10 cellular contexts compared by ENCODE assay signal in genomic region chr2:173048530-173048900, GRCh38. TPM values are rescaled to one million over a fixed set of nuclear protein-coding genes. Genes with fewer than 3 reads are reported as not detected.
DNase-seq lines count a peak whose midpoint lies in the region; FAIRE-seq and TF ChIP-seq lines count a peak whose summit lies in the region.
"Had no signal": no experiment of that assay in that cellular context is flagged by ENCODE, and none has a peak within 500 bp of the region (broad histone marks: within the 10 kb centered on the region; RNA-seq: fewer than 3 reads in every experiment).

No MANE protein-coding gene starts in this region.

- H3K36me3 Mint-ChIP-seq in immature natural killer cell = no peaks in the 10 kb centered on the region

- no peak overlapping the region for H3K4me3 Mint-ChIP-seq in immature natural killer cell
- H3K4me3 Mint-ChIP-seq: nephron progenitor cell had no signal

- POLR2A ChIA-PET in AG04450 (lab: Yijun Ruan, JAX) = interaction anchor here (1.3 to 2.1 kb wide), 3 partner anchors 20 to 162 kb away, joined by 4 to 9 read pairs (median 8); no protein-coding TSS in a partner anchor
- POLR2A ChIA-PET in endothelial cell of umbilical vein (lab: Charles Lee) = no interaction called here

- peak overlapping the region; percentile 71 for H3K4me2 ChIP-seq in endothelial cell of umbilical vein (ENCODE audit: insufficient read depth, low read length)

- no peaks in the 10 kb centered on the region for H4K20me1 ChIP-seq in endothelial cell of umbilical vein (replicated peaks; ENCODE audit: control insufficient read depth, extremely low read depth, insufficient read depth, low read length)

- H3K9ac ChIP-seq in endothelial cell of umbilical vein (replicated peaks; ENCODE audit: extremely low read depth, insufficient read depth, low read length) = no peak overlapping the region

- no peak overlapping the region for H3K27ac Mint-ChIP-seq in immature natural killer cell
- H3K27ac Mint-ChIP-seq: nephron progenitor cell had no signal

- H3K27me3 ChIP-seq in AG04450 (ENCODE audit: control insufficient read depth, insufficient read depth, low read length) (no peaks in the 10 kb centered on the region), endothelial cell of umbilical vein (ENCODE audit: control insufficient read depth in 2 of 2, insufficient read depth in 2 of 2, low read length in 2 of 2) (no peaks in the 10 kb centered on the region), muscle layer of duodenum (ENCODE audit: low read depth, low read length) (no peaks in the 10 kb centered on the region)
- H3K27me3 ChIP-seq: tibial nerve had no signal

- TF ChIP-seq POLR2A in endothelial cell of umbilical vein (IDR thresholded peaks at IDR 0.05; ENCODE audit: low read depth, low read length) = no peak

- no peaks in the 10 kb centered on the region for H3K4me1 Mint-ChIP-seq in immature natural killer cell

- peaks cover 0 to 3% of the 10 kb centered on the region in 2 experiments for H3K36me3 ChIP-seq in endothelial cell of umbilical vein (ENCODE audit: control insufficient read depth in 2 of 2, extremely low read depth in 1 of 2, insufficient read depth in 2 of 2, low read length in 2 of 2)
- H3K36me3 ChIP-seq in muscle layer of duodenum (ENCODE audit: control insufficient read depth in 1 of 2, insufficient read depth in 2 of 2, low read length in 2 of 2) = no peaks in the 10 kb centered on the region
- H3K36me3 ChIP-seq: tibial nerve had no signal

- peaks cover 0 to 9% (median 3%) of the 10 kb centered on the region in 3 donors for H3K27me3 Mint-ChIP-seq in immature natural killer cell (ENCODE audit: low read depth in 3 of 3)

- H3K9me1 ChIP-seq in endothelial cell of umbilical vein (replicated peaks; ENCODE audit: control insufficient read depth, extremely low read depth, insufficient read depth, low read length) = no peaks in the 10 kb centered on the region

- FAIRE-seq in endothelial cell of umbilical vein (lab: Jason Lieb, UNC) = no peak

- H3K79me2 ChIP-seq in endothelial cell of umbilical vein (ENCODE audit: control insufficient read depth, insufficient read depth, low read length) = no peaks in the 10 kb centered on the region

- no peaks in the 10 kb centered on the region for H3K9me3 ChIP-seq in AG04450 (ENCODE audit: control insufficient read depth, insufficient read depth, low read length)
- no peaks in the 10 kb centered on the region for H3K9me3 ChIP-seq in endothelial cell of umbilical vein (replicated peaks; ENCODE audit: control insufficient read depth, insufficient read depth, low read length)
- no peaks in the 10 kb centered on the region for H3K9me3 ChIP-seq in muscle layer of duodenum (ENCODE audit: control insufficient read depth in 1 of 2, low read length in 2 of 2)
- H3K9me3 ChIP-seq: tibial nerve had no signal

- DNase-seq in AG04450 (ENCODE audit: low read depth, low spot score) (no peak), NCI-H446 (lab: John Stamatoyannopoulos, UW) (peak; percentile 72 to 85), endothelial cell of umbilical vein (ENCODE audit: low read depth, low spot score) (no peak), D341Med (ENCODE audit: low spot score) (no peak), immature natural killer cell (no peak), A172 (ENCODE audit: low spot score) (no peak), NCI-H2029 treated with DMSO at 0.1 percent for 48 hours (lab: John Stamatoyannopoulos, UW) (no peak)
- DNase-seq: nephron progenitor cell had no signal

- H3K4me1 ChIP-seq in endothelial cell of umbilical vein (ENCODE audit: control insufficient read depth, extremely low read depth, insufficient read depth, low read length) = peaks cover 18% of the 10 kb centered on the region
- peaks cover 0 to 10% of the 10 kb centered on the region in 2 donors for H3K4me1 ChIP-seq in muscle layer of duodenum (ENCODE audit: control insufficient read depth in 1 of 2, insufficient read depth in 2 of 2, low read length in 2 of 2)

- peak overlapping the region; percentile 10 for H2AFZ ChIP-seq in endothelial cell of umbilical vein (ENCODE audit: low read depth, low read length)

- TSS peak; percentile 82 for BruUV-seq in endothelial cell of umbilical vein (replicated peaks; lab: Mats Ljungman, UMichigan)

- CTCF ChIA-PET in AG04450 (lab: Charles Lee) (interaction anchor here (0.7 to 1.9 kb wide), 3 partner anchors 17 to 162 kb away, joined by 4 to 11 read pairs (median 6); no protein-coding TSS in a partner anchor), endothelial cell of umbilical vein (lab: Charles Lee) (interaction anchor here (1.6 to 3.3 kb wide), 3 partner anchors 20 to 163 kb away, joined by 3 to 12 read pairs (median 7); no protein-coding TSS in a partner anchor)

- TF ChIP-seq CTCF in AG04450 (IDR thresholded peaks at IDR 0.05; ENCODE audit: low read depth, low read length) (no peak), endothelial cell of umbilical vein (IDR thresholded peaks at IDR 0.05; ENCODE audit: extremely low read depth in 1 of 2, insufficient read depth in 1 of 2, low read depth in 1 of 2, low read length in 2 of 2) (no peak)

- H3K4me3 ChIP-seq in AG04450 (ENCODE audit: low read depth, low read length) = no peak overlapping the region
- H3K4me3 ChIP-seq in endothelial cell of umbilical vein (replicated peaks in 1 of 3; ENCODE audit: insufficient read depth in 1 of 3, low read depth in 1 of 3, low read length in 3 of 3) = no peak overlapping the region
- no peak overlapping the region for H3K4me3 ChIP-seq in muscle layer of duodenum (ENCODE audit: low read depth in 1 of 2, low read length in 2 of 2)
- H3K4me3 ChIP-seq: tibial nerve had no signal

- dilution Hi-C loops in endothelial cell of umbilical vein (cut with MboI; ENCODE audit: extremely low pct_ligation_motif_present, low sequenced_read_pairs) = no loop called here

- peak overlapping the region; percentile 49 for H3K27ac ChIP-seq in AG04450 (ENCODE audit: low read depth, low read length)
- peak overlapping the region; percentile 70 for H3K27ac ChIP-seq in endothelial cell of umbilical vein (ENCODE audit: insufficient read depth, low read depth, low read length)
- peak overlapping the region; percentile 47 for H3K27ac ChIP-seq in muscle layer of duodenum (ENCODE audit: low read length)

- intact Hi-C loops in endothelial cell of umbilical vein (cut with micrococcal nuclease) = no loop called here

- no peaks in the 10 kb centered on the region for H3K9me3 Mint-ChIP-seq in immature natural killer cell
- H3K9me3 Mint-ChIP-seq: nephron progenitor cell had no signal

TF ChIP-seq in endothelial cell of umbilical vein, 7 proteins besides CTCF, POLR2A, EP300 and RAD21:
- TF ChIP-seq POLR2AphosphoS5 (IDR thresholded peaks at IDR 0.05; ENCODE audit: insufficient read depth, low read depth, low read length) (no peak), GATA2 (IDR thresholded peaks at IDR 0.05; ENCODE audit: insufficient read depth, insufficient read length, low read depth, low read length) (no peak), EZH2 (IDR thresholded peaks at IDR 0.05; ENCODE audit: borderline replicate concordance, low read depth, low read length, severe bottlenecking) (no peak), MAX (IDR thresholded peaks at IDR 0.05; ENCODE audit: insufficient read depth, insufficient read length) (no peak), FOS (IDR thresholded peaks at IDR 0.05; ENCODE audit: borderline replicate concordance, insufficient read depth, low read length) (no peak), JUN (IDR thresholded peaks at IDR 0.05; ENCODE audit: borderline replicate concordance, insufficient read depth, insufficient read length, low read depth) (no peak), MYC (IDR thresholded peaks at IDR 0.05; ENCODE audit: low read depth, low read length) (no peak)

RNA-seq across cellular contexts. Expression of gene MAP3K20, which starts 27.1 kb away (rescaled TPM):
- 59.8 and 74.6 TPM in 2 replicates for polyA plus RNA-seq in AG04450 (2011; rRNA removed)
- 54.5 and 83.6 TPM in 2 replicates for polyA minus RNA-seq in AG04450 (2011; rRNA and poly(A)+ RNA removed)
- 31.5 and 32.0 TPM in 2 replicates for total RNA-seq in endothelial cell of umbilical vein
- polyA plus RNA-seq in endothelial cell of umbilical vein = 6.3 and 7.8 TPM in 2 replicates
- polyA plus RNA-seq in endothelial cell of umbilical vein (2011; cell fraction: cytosol; rRNA removed) = 11.0 and 11.9 TPM in 2 replicates
- 9.9 and 12.1 TPM in 2 replicates for polyA plus RNA-seq in endothelial cell of umbilical vein (2011; cell fraction: nucleus; rRNA removed)
- polyA plus RNA-seq in endothelial cell of umbilical vein (2012) = 20.9 and 27.3 TPM in 2 replicates
- 17.3 and 22.5 TPM in 2 replicates for polyA minus RNA-seq in endothelial cell of umbilical vein
- polyA minus RNA-seq in endothelial cell of umbilical vein (2011; cell fraction: cytosol; rRNA and poly(A)+ RNA removed) = 25.4 TPM
- polyA minus RNA-seq in endothelial cell of umbilical vein (2011; cell fraction: nucleus; rRNA and poly(A)+ RNA removed) = 19.8 and 20.5 TPM in 2 replicates
- 1 to 10 TPM; 1.5 to 2.6 (median 2.2) TPM for polyA plus RNA-seq in immature natural killer cell
- 43.2 and 51.4 TPM in 2 replicates for total RNA-seq in A172 (2014; rRNA removed; shearing (Covaris generic))

Comparison
In these comparisons a context has a peak if more than half of its experiments do, and no peak if none do; other contexts are left out.
1. DNase-seq: peak in NCI-H446 (2 of 2); none in AG04450 (single experiment), endothelial cell of umbilical vein (single experiment), D341Med (single experiment), immature natural killer cell (0 of 3), A172 (single experiment) and NCI-H2029 treated with DMSO at 0.1 percent for 48 hours (single experiment).
2. Peak in every context shown above with its lines, with median percentiles within 50 percentile points of each other: H3K27ac ChIP-seq.